In the genomic region with DNA sequence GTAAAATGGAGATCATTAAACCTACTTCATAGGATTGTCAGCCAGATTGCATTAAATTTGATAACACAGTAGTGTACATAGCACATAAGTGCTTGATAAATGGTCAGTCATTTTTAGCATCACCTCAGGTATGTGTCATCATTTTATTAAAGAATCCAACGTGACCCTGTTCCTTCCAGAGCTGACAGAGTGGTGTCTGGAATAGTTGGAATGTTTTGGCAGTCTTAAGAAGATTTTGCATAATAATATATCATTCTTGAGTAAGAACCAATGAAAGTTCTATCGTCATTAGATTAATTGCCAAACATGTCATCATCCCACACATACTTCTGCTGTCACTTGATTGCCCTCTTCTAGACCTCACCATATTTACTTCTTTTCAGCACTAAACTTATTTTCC, we compare ENCODE assay signal across 7 cellular contexts.
"Had no signal": no experiment of that assay in that cellular context is flagged by ENCODE, and none has a peak within 500 bp of the region (broad histone marks: within the 10 kb centered on the region; RNA-seq: fewer than 3 reads in every experiment).

No MANE protein-coding gene starts in this region.

- ATAC-seq: HepG2, K562 had no signal

- DNase-seq: IMR-90, KBM-7 had no signal

- H3K27me3 Mint-ChIP-seq: IgD-negative memory B cell had no signal

- H3K27ac ChIP-seq: HL-60 had no signal

- H3K27ac Mint-ChIP-seq: IgD-negative memory B cell had no signal

- H3K4me1 Mint-ChIP-seq: IgD-negative memory B cell had no signal

- H3K4me3 ChIP-seq: K562 had no signal

- H3K36me3 Mint-ChIP-seq: IgD-negative memory B cell had no signal

- FAIRE-seq: HepG2, HTR-8/SVneo, K562 had no signal
